8 cellular contexts compared by ENCODE assay signal in genomic region chr10:97498841-97499560, GRCh38. TPM values are rescaled to one million over a fixed set of nuclear protein-coding genes. Genes with fewer than 3 reads are reported as not detected.
A peak's percentile ranks its signal among the peaks of the same experiment; 100 is the strongest.
DNase-seq lines count a peak whose midpoint lies in the region; ATAC-seq and TF ChIP-seq lines count a peak whose summit lies in the region.

Gene UBTD1, plus strand, starts transcription at chr10:97498924. Its CDS starts 280 bp downstream, at chr10:97499204.

- no peaks in the 10 kb centered on the region for H3K9me3 Mint-ChIP-seq in activated B cell treated with CpG ODN at 0.5 μM for 24 hours
- no peaks in the 10 kb centered on the region for H3K9me3 Mint-ChIP-seq in dendritic cell treated with granulocyte-macrophage colony-stimulating factor and Interleukin-4, amounts not matched to agents 40 ng/mL and 50 ng/mL, for 4 days

- H3K27me3 Mint-ChIP-seq in activated B cell treated with CpG ODN at 0.5 μM for 24 hours = peaks cover 33% of the 10 kb centered on the region
- peaks cover 3% of the 10 kb centered on the region for H3K27me3 Mint-ChIP-seq in dendritic cell treated with granulocyte-macrophage colony-stimulating factor and Interleukin-4, amounts not matched to agents 40 ng/mL and 50 ng/mL, for 4 days

- DNase-seq in HPDE6-E6E7 (ENCODE audit: extremely low spot score) = peak; percentile 55
- no peak for DNase-seq in activated B cell treated with CpG ODN at 0.5 μM for 24 hours
- peak; percentile 10 to 18 for DNase-seq in stimulated activated CD4-positive, alpha-beta T cell treated with anti-CD3 and anti-CD28 coated beads, Interleukin-2, amount 100 ng/mL, for 48 hours
- DNase-seq in NOMO-1 treated with DMSO at 0.1 percent for 48 hours (lab: John Stamatoyannopoulos, UW; ENCODE audit: unreplicated experiment) = no peak
- no peak for DNase-seq in NK-92 (lab: John Stamatoyannopoulos, UW; ENCODE audit: unreplicated experiment)

- H3K36me3 ChIP-seq in liver (ENCODE audit: control insufficient read depth in 4 of 4, insufficient read depth in 3 of 4, low read depth in 1 of 4, low read length in 3 of 4) = no peaks in the 10 kb centered on the region

- ATAC-seq in GM19035 (IDR thresholded peaks at IDR 0.05; ENCODE audit: unreplicated experiment) (peak; percentile 6), activated B cell treated with CpG ODN at 0.5 μM for 24 hours (ENCODE audit: low read depth) (no peak)

- peaks cover 35% of the 10 kb centered on the region for H3K4me1 Mint-ChIP-seq in activated B cell treated with CpG ODN at 0.5 μM for 24 hours
- peaks cover 54% of the 10 kb centered on the region for H3K4me1 Mint-ChIP-seq in dendritic cell treated with granulocyte-macrophage colony-stimulating factor and Interleukin-4, amounts not matched to agents 40 ng/mL and 50 ng/mL, for 4 days (ENCODE audit: low read depth)

- intact Hi-C loops in activated B cell treated with CpG ODN at 0.5 μM for 24 hours (cut with micrococcal nuclease) = loop anchor here (1.0 to 10.0 kb wide), 13 partner anchors 37 to 1842 kb away; partner anchors contain the start of genes ALDH18A1, ARHGAP19, AVPI1 and EXOSC1
- intact Hi-C loops in dendritic cell treated with granulocyte-macrophage colony-stimulating factor and Interleukin-4, amounts not matched to agents 40 ng/mL and 50 ng/mL, for 4 days (cut with micrococcal nuclease) = loop anchor here (5.0 to 10.0 kb wide), 5 partner anchors 43 to 146 kb away; partner anchors contain the start of genes EXOSC1, PGAM1, PI4K2A and RRP12

- H3K4me3 Mint-ChIP-seq in activated B cell treated with CpG ODN at 0.5 μM for 24 hours = peak within 1 kb of the TSS; percentile 96
- H3K4me3 Mint-ChIP-seq in dendritic cell treated with granulocyte-macrophage colony-stimulating factor and Interleukin-4, amounts not matched to agents 40 ng/mL and 50 ng/mL, for 4 days = peak within 1 kb of the TSS; percentile 98

- under 1% methylated on average over 66 of the region's 66 CpGs for WGBS in liver

- POLR2A ChIA-PET in activated B cell treated with CpG ODN at 0.5 μM for 24 hours (lab: Charles Lee) = interaction anchor here (0.5 to 1.4 kb wide), 3 partner anchors 165 to 1369 kb away, joined by 3 to 4 read pairs (median 3); partner anchors contain the start of genes FRAT2, ZFYVE27 and ZNF518A

- CTCF ChIA-PET in activated B cell treated with CpG ODN at 0.5 μM for 24 hours (lab: Charles Lee) = no interaction called here

- H3K36me3 Mint-ChIP-seq in activated B cell treated with CpG ODN at 0.5 μM for 24 hours (ENCODE audit: low read depth) = peaks cover 4% of the 10 kb centered on the region
- peaks cover 15% of the 10 kb centered on the region for H3K36me3 Mint-ChIP-seq in dendritic cell treated with granulocyte-macrophage colony-stimulating factor and Interleukin-4, amounts not matched to agents 40 ng/mL and 50 ng/mL, for 4 days (ENCODE audit: low read depth)

- no peaks in the 10 kb centered on the region for H3K27me3 ChIP-seq in liver (ENCODE audit: control insufficient read depth in 4 of 4, insufficient read depth in 4 of 4, low read length in 3 of 4)

- TF ChIP-seq RAD21 in liver (IDR thresholded peaks at IDR 0.05) = no peak

- peak within 1 kb of the TSS; percentile 96 for H3K27ac Mint-ChIP-seq in activated B cell treated with CpG ODN at 0.5 μM for 24 hours
- peak within 1 kb of the TSS; percentile 99 for H3K27ac Mint-ChIP-seq in dendritic cell treated with granulocyte-macrophage colony-stimulating factor and Interleukin-4, amounts not matched to agents 40 ng/mL and 50 ng/mL, for 4 days

- TF ChIP-seq CTCF in activated B cell treated with CpG ODN at 0.5 μM for 24 hours (IDR thresholded peaks at IDR 0.05) (no peak), liver (IDR thresholded peaks at IDR 0.05; ENCODE audit: low read depth, low read length, missing input control) (no peak)

- H3K9me3 ChIP-seq in liver (ENCODE audit: control insufficient read depth in 4 of 4, low read length in 3 of 4) = no peaks in the 10 kb centered on the region

- H3K27ac ChIP-seq in liver (ENCODE audit: low read depth in 1 of 2, low read length in 2 of 2) = peak within 1 kb of the TSS; percentile 89 to 94

- H3K4me1 ChIP-seq in liver (ENCODE audit: control insufficient read depth in 4 of 4, insufficient read depth in 4 of 4, low read length in 3 of 4) = peaks cover 0 to 22% (median 15%) of the 10 kb centered on the region in 4 donors

- peak within 1 kb of the TSS; percentile 81 to 88 for H3K9ac ChIP-seq in liver (ENCODE audit: low read depth in 1 of 2, low read length in 2 of 2)

- H3K4me3 ChIP-seq in liver (ENCODE audit: low read depth in 1 of 3, low read length in 3 of 3) = peak within 1 kb of the TSS; percentile 78 to 94 (median 93)

TF ChIP-seq in liver, 16 proteins besides CTCF, POLR2A, EP300 and RAD21:
- TF ChIP-seq SP1 (IDR thresholded peaks at IDR 0.05) (no peak), FOXA2 (IDR thresholded peaks at IDR 0.05) (no peak), FOXA1 (IDR thresholded peaks at IDR 0.05) (no peak), YY1 (IDR thresholded peaks at IDR 0.05) (no peak), RXRA (IDR thresholded peaks at IDR 0.05) (no peak), HNF4A (conservative IDR thresholded peaks at IDR 0.05) (no peak), HNF4G (IDR thresholded peaks at IDR 0.05) (no peak), ATF3 (IDR thresholded peaks at IDR 0.05) (no peak), REST (IDR thresholded peaks at IDR 0.05) (no peak), MAX (IDR thresholded peaks at IDR 0.05) (no peak), TAF1 (conservative IDR thresholded peaks at IDR 0.05) (no peak), NR2F2 (IDR thresholded peaks at IDR 0.05) (no peak), ZBTB33 (IDR thresholded peaks at IDR 0.05) (no peak), EGR1 (IDR thresholded peaks at IDR 0.05; ENCODE audit: low read depth in 2 of 2) (no peak), GABPA (IDR thresholded peaks at IDR 0.05 in 1 of 2, conservative IDR thresholded peaks at IDR 0.05 in 1 of 2) (no peak), JUND (IDR thresholded peaks at IDR 0.05) (no peak)
TF ChIP-seq in liver: peak in this region for 0.

RNA-seq across cellular contexts. Expression of gene UBTD1, which starts in this region (rescaled TPM):
- total RNA-seq in activated B cell treated with CpG ODN at 0.5 μM for 24 hours (0.91 and 1.0 TPM in 2 replicates), liver (1 to 10 TPM; 2.7 to 9.5 TPM)
- polyA plus RNA-seq in liver = 10 to 100 TPM in 1 of 2 donors, 1 to 10 TPM in 1; 9.2 to 11.0 TPM

Comparison
In these comparisons a context has a peak if more than half of its experiments do, and no peak if none do; other contexts are left out.
1. DNase-seq: peak in HPDE6-E6E7 (single experiment) and stimulated activated CD4-positive, alpha-beta T cell treated with anti-CD3 and anti-CD28 coated beads, Interleukin-2, amount 100 ng/mL, for 48 hours (2 of 2); none in activated B cell treated with CpG ODN at 0.5 μM for 24 hours (single experiment), NOMO-1 treated with DMSO at 0.1 percent for 48 hours (single experiment) and NK-92 (single experiment).